ENCODE assay signal across 1 cellular context in the genomic region with DNA sequence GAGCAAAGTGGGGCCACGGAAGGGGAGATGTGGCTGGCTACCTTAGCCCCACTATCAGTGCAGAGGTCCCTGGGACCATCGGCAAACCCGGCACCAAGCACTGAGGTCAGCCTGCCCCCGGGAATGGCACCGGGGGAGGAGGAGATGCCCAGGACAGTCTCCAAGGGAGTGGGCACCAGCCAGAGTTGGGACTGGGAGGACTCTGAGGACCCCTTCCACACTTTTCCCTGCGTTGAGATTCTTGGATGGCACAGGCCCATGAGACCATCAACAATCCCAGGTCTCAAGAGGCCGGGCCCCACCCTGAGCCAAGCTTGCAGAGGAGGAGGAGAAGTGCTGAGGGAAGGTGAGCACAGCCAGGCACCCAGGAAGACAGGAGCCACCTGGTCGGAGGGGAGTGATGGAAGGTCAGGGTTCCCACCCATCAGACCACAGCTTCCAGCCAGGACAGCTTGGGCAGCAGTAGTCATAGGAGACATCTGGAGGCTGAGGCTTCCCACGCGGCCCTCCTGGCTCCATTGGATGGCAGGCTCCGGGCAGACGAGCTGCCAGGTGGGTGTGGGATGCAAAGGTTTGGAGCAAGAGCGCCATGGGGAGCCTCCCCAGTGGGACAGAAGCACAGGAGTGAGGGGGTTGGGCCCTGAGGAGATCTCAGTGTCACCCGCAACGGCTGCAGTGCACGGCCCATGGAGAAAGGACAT.
TF ChIP-seq lines count a peak whose summit lies in the region.

No MANE protein-coding gene starts in this region.

TF ChIP-seq in SK-N-SH, 30 proteins besides CTCF, POLR2A, EP300 and RAD21 (continued from another document):
- TF ChIP-seq REST (IDR thresholded peaks at IDR 0.05; ENCODE audit: low read depth, low read length) (no peak), NFIC (IDR thresholded peaks at IDR 0.05; ENCODE audit: borderline replicate concordance) (no peak), SMC3 (IDR thresholded peaks at IDR 0.05; ENCODE audit: low read depth, low read length) (no peak), RXRA (IDR thresholded peaks at IDR 0.05; ENCODE audit: borderline replicate concordance, low read depth) (no peak), FOXJ3 (CRISPR knock-in tag; IDR thresholded peaks at IDR 0.05) (no peak), USF2 (IDR thresholded peaks at IDR 0.05; ENCODE audit: borderline replicate concordance, low read depth, low read length) (no peak), MAX (IDR thresholded peaks at IDR 0.05; ENCODE audit: low read depth) (no peak), SIN3A (IDR thresholded peaks at IDR 0.05; ENCODE audit: borderline replicate concordance, low read depth, low read length) (no peak), MXI1 (IDR thresholded peaks at IDR 0.05; ENCODE audit: low read depth, low read length) (no peak), ELF1 (IDR thresholded peaks at IDR 0.05) (no peak), TCF12 (IDR thresholded peaks at IDR 0.05) (no peak)
- TF ChIP-seq, protein P1, sequence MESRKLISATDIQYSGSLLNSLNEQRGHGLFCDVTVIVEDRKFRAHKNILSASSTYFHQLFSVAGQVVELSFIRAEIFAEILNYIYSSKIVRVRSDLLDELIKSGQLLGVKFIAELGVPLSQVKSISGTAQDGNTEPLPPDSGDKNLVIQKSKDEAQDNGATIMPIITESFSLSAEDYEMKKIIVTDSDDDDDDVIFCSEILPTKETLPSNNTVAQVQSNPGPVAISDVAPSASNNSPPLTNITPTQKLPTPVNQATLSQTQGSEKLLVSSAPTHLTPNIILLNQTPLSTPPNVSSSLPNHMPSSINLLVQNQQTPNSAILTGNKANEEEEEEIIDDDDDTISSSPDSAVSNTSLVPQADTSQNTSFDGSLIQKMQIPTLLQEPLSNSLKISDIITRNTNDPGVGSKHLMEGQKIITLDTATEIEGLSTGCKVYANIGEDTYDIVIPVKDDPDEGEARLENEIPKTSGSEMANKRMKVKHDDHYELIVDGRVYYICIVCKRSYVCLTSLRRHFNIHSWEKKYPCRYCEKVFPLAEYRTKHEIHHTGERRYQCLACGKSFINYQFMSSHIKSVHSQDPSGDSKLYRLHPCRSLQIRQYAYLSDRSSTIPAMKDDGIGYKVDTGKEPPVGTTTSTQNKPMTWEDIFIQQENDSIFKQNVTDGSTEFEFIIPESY (IDR thresholded peaks at IDR 0.05; ENCODE audit: borderline replicate concordance, low read depth): no peak
